Comparison of ENCODE assay signal across 20 cellular contexts in genomic region chr9:94443039-94443722, GRCh38.
DNase-seq lines count a peak whose midpoint lies in the region; ATAC-seq and TF ChIP-seq lines count a peak whose summit lies in the region.
"Had no signal": no experiment of that assay in that cellular context is flagged by ENCODE, and none has a peak within 500 bp of the region (broad histone marks: within the 10 kb centered on the region; RNA-seq: fewer than 3 reads in every experiment).

No MANE protein-coding gene starts in this region.

- H3K4me3 ChIP-seq in endodermal cell (ENCODE audit: low read length), result no peak overlapping the region
- H3K4me3 ChIP-seq: lower lobe of right lung had no signal

- DNase-seq in activated CD4-positive, CD25-positive, alpha-beta regulatory T cell (lab: John Stamatoyannopoulos, UW), result no peak
- peak; percentile 5 for DNase-seq in NCI-H510A (lab: John Stamatoyannopoulos, UW)
- no peak for DNase-seq in endodermal cell
- no peak for DNase-seq in stimulated activated effector memory CD8-positive, alpha-beta T cell treated with anti-CD3 and anti-CD28 coated beads, Interleukin-12 subunit alpha, Interleukin-12 subunit beta, amount 100 ng/mL, for 72 hours (ENCODE audit: low spot score in 2 of 2)
- no peak for DNase-seq in SHP77 treated with DMSO at 0.1 percent for 48 hours (lab: John Stamatoyannopoulos, UW)
- DNase-seq: activated B cell treated with CpG ODN at 0.5 μM for 24 hours; activated effector memory CD4-positive, alpha-beta T cell treated with anti-CD3 and anti-CD28 coated beads, Interleukin-2, amount 50 U/mL, for 16 hours; amniotic stem cell; DND-41; lower lobe of right lung; naive B cell; NCI-H2171; stimulated activated naive CD4-positive, alpha-beta T cell treated with Interleukin-2 at 50 U/mL for 16 hours; T-helper 1 cell; trophoblast cell had no signal

- no peak overlapping the region for H3K27ac ChIP-seq in endodermal cell (ENCODE audit: low read depth, low read length)
- H3K27ac ChIP-seq: lower lobe of right lung had no signal

- H3K9ac ChIP-seq in endodermal cell (ENCODE audit: extremely low read depth, low read length, poor library complexity, severe bottlenecking), result no peak overlapping the region

- H3K27me3 Mint-ChIP-seq in endodermal cell (ENCODE audit: insufficient read depth), result no peaks in the 10 kb centered on the region
- H3K27me3 Mint-ChIP-seq: activated B cell treated with CpG ODN at 0.5 μM for 24 hours, naive B cell had no signal

- H3K4me3 Mint-ChIP-seq in endodermal cell, result no peak overlapping the region
- no peak overlapping the region for H3K4me3 Mint-ChIP-seq in stimulated activated effector memory CD8-positive, alpha-beta T cell treated with anti-CD3 and anti-CD28 coated beads, Interleukin-12 subunit alpha, Interleukin-12 subunit beta, amount 100 ng/mL, for 72 hours
- H3K4me3 Mint-ChIP-seq: activated B cell treated with CpG ODN at 0.5 μM for 24 hours, CD14-positive monocyte, naive B cell had no signal

- H3K4me1 Mint-ChIP-seq in endodermal cell, result peaks cover 35% of the 10 kb centered on the region
- H3K4me1 Mint-ChIP-seq in stimulated activated effector memory CD8-positive, alpha-beta T cell treated with anti-CD3 and anti-CD28 coated beads, Interleukin-12 subunit alpha, Interleukin-12 subunit beta, amount 100 ng/mL, for 72 hours, result peaks cover 5% of the 10 kb centered on the region
- H3K4me1 Mint-ChIP-seq: activated B cell treated with CpG ODN at 0.5 μM for 24 hours, CD14-positive monocyte, naive B cell had no signal

- 90 to 96% methylated on average over 3 to 6 of the region's 6 CpGs for WGBS in endodermal cell (ENCODE audit: insufficient coverage in 1 of 2, insufficient read length in 1 of 2), 2 experiments

- ATAC-seq in activated CD4-positive, CD25-positive, alpha-beta regulatory T cell treated with anti-CD3 and anti-CD28 coated beads, Interleukin-2, amount 50 U/mL, for 24 hours, result peak; percentile 36 to 51
- ATAC-seq in stimulated activated effector memory CD8-positive, alpha-beta T cell treated with anti-CD3 and anti-CD28 coated beads, Interleukin-12 subunit alpha, Interleukin-12 subunit beta, amount 100 ng/mL, for 72 hours, result no peak
- ATAC-seq in HG03520 (IDR thresholded peaks at IDR 0.05; ENCODE audit: unreplicated experiment) (no peak), GM18858 (IDR thresholded peaks at IDR 0.05; ENCODE audit: unreplicated experiment) (no peak)
- ATAC-seq: Right ventricle myocardium inferior had no signal

- H3K9me3 Mint-ChIP-seq in endodermal cell, result no peaks in the 10 kb centered on the region
- no peaks in the 10 kb centered on the region for H3K9me3 Mint-ChIP-seq in stimulated activated effector memory CD8-positive, alpha-beta T cell treated with anti-CD3 and anti-CD28 coated beads, Interleukin-12 subunit alpha, Interleukin-12 subunit beta, amount 100 ng/mL, for 72 hours
- H3K9me3 Mint-ChIP-seq: activated B cell treated with CpG ODN at 0.5 μM for 24 hours, CD14-positive monocyte, naive B cell had no signal

- peaks cover 8% of the 10 kb centered on the region for H3K4me1 ChIP-seq in endodermal cell (ENCODE audit: control insufficient read depth, insufficient read depth, low read length)
- H3K4me1 ChIP-seq: lower lobe of right lung had no signal

- H3K27ac Mint-ChIP-seq in endodermal cell, result peak overlapping the region; percentile 77
- peak overlapping the region; percentile 48 for H3K27ac Mint-ChIP-seq in stimulated activated effector memory CD8-positive, alpha-beta T cell treated with anti-CD3 and anti-CD28 coated beads, Interleukin-12 subunit alpha, Interleukin-12 subunit beta, amount 100 ng/mL, for 72 hours
- H3K27ac Mint-ChIP-seq: activated B cell treated with CpG ODN at 0.5 μM for 24 hours had no signal

- no peaks in the 10 kb centered on the region for H3K9me3 ChIP-seq in endodermal cell (ENCODE audit: control insufficient read depth, low read length)
- H3K9me3 ChIP-seq: lower lobe of right lung had no signal

- peaks cover 50% of the 10 kb centered on the region for H3K36me3 Mint-ChIP-seq in endodermal cell (ENCODE audit: low read depth)
- peaks cover 79% of the 10 kb centered on the region for H3K36me3 Mint-ChIP-seq in stimulated activated effector memory CD8-positive, alpha-beta T cell treated with anti-CD3 and anti-CD28 coated beads, Interleukin-12 subunit alpha, Interleukin-12 subunit beta, amount 100 ng/mL, for 72 hours

- no peak for TF ChIP-seq CTCF in endodermal cell (conservative IDR thresholded peaks at IDR 0.05)

- no peaks in the 10 kb centered on the region for H3K27me3 ChIP-seq in endodermal cell (ENCODE audit: control insufficient read depth, insufficient read depth, low read length, poor library complexity, severe bottlenecking)

- peaks cover 75% of the 10 kb centered on the region for H3K36me3 ChIP-seq in endodermal cell (ENCODE audit: control insufficient read depth, insufficient read depth, low read length)

Comparison
In these comparisons a context has a peak if more than half of its experiments do, and no peak if none do; other contexts are left out.
1. ATAC-seq: peak in activated CD4-positive, CD25-positive, alpha-beta regulatory T cell treated with anti-CD3 and anti-CD28 coated beads, Interleukin-2, amount 50 U/mL, for 24 hours (2 of 2); none in stimulated activated effector memory CD8-positive, alpha-beta T cell treated with anti-CD3 and anti-CD28 coated beads, Interleukin-12 subunit alpha, Interleukin-12 subunit beta, amount 100 ng/mL, for 72 hours (single experiment), HG03520 (single experiment) and GM18858 (single experiment).